ENCODE assay signal across 8 cellular contexts in genomic region chr4:140296335-140296753, GRCh38.
DNase-seq lines count a peak whose midpoint lies in the region; ATAC-seq and TF ChIP-seq lines count a peak whose summit lies in the region.

No MANE protein-coding gene starts in this region.

- TF ChIP-seq EP300 in SK-N-SH (IDR thresholded peaks at IDR 0.05; ENCODE audit: borderline replicate concordance in 1 of 2, low read depth in 1 of 2, low read length in 1 of 2): no peak; a peak in 1 of 4 replicates

- no peaks in the 10 kb centered on the region for H3K36me3 Mint-ChIP-seq in CD4-positive, alpha-beta T cell (ENCODE audit: low read depth)

- H3K36me3 ChIP-seq in SK-N-SH (replicated peaks in 1 of 2; ENCODE audit: control insufficient read depth in 1 of 2, insufficient read depth in 2 of 2, low read length in 1 of 2): no peaks in the 10 kb centered on the region
- no peaks in the 10 kb centered on the region for H3K36me3 ChIP-seq in smooth muscle cell (ENCODE audit: low read depth)

- 16% methylated on average over 8 of the region's 10 CpGs for WGBS in SK-N-SH (ENCODE audit: low lambda C conversion rate)
- WGBS in smooth muscle cell (ENCODE audit: low lambda C conversion rate): 8% methylated on average over 10 of the region's 10 CpGs

- DNase-seq in HK-2 (ENCODE audit: unreplicated experiment): peak; percentile 46
- DNase-seq in SK-N-SH: peak; percentile 31
- peak; percentile 66 for DNase-seq in Right ventricle myocardium superior
- DNase-seq in smooth muscle cell (lab: John Stamatoyannopoulos, UW; ENCODE audit: unreplicated experiment): peak; percentile 25
- no peak for DNase-seq in CD4-positive, alpha-beta T cell
- DNase-seq in AML-193 (lab: John Stamatoyannopoulos, UW): no peak

- intact Hi-C loops in Right ventricle myocardium superior (cut with DNase I): no loop called here
- intact Hi-C loops in CD4-positive, alpha-beta T cell (cut with DNase I, micrococcal nuclease): no loop called here

- H2AFZ ChIP-seq in SK-N-SH (ENCODE audit: low read depth) (0 out of 2 replicates have a peak overlapping the region, but pooled peaks have one; percentile 5), smooth muscle cell (ENCODE audit: low read depth) (no peak overlapping the region)

- H3K27me3 Mint-ChIP-seq in CD4-positive, alpha-beta T cell: no peaks in the 10 kb centered on the region

- peak overlapping the region; percentile 33; the same call in 1 of the 2 replicates for H3K9ac ChIP-seq in SK-N-SH
- peak overlapping the region; percentile 51 for H3K9ac ChIP-seq in smooth muscle cell (ENCODE audit: low read depth)

- H3K4me3 Mint-ChIP-seq in CD4-positive, alpha-beta T cell: no peak overlapping the region

- H3F3A ChIP-seq in SK-N-SH (replicated peaks; ENCODE audit: insufficient read depth) (peaks cover 4% of the 10 kb centered on the region), smooth muscle cell (ENCODE audit: low read depth) (peaks cover 3% of the 10 kb centered on the region)

- H3K27ac ChIP-seq in SK-N-SH (ENCODE audit: low read depth in 2 of 2, low read length in 1 of 2) (peak overlapping the region; percentile 16 to 46; a peak in 3 of 4 replicates), smooth muscle cell (ENCODE audit: low read depth) (peak overlapping the region; percentile 70)
- no peak overlapping the region for H3K27ac ChIP-seq in CD4-positive, alpha-beta T cell (ENCODE audit: low read depth, low read length)

- POLR2A ChIA-PET in SK-N-SH (lab: Yijun Ruan, JAX): no interaction called here
- POLR2A ChIA-PET in CD4-positive, alpha-beta T cell (lab: Charles Lee): no interaction called here

- H3K4me2 ChIP-seq in SK-N-SH (peak overlapping the region; percentile 23), smooth muscle cell (peak overlapping the region; percentile 72)

- H3K79me2 ChIP-seq in SK-N-SH (ENCODE audit: insufficient read depth) (no peaks in the 10 kb centered on the region), smooth muscle cell (ENCODE audit: low read depth) (no peaks in the 10 kb centered on the region)

- peak; percentile 69 for ATAC-seq in Right ventricle myocardium superior (ENCODE audit: poor library complexity)
- ATAC-seq in CD4-positive, alpha-beta T cell (ENCODE audit: poor library complexity): no peak
- ATAC-seq in HG03108 (IDR thresholded peaks at IDR 0.05; ENCODE audit: unreplicated experiment): no peak
- ATAC-seq in HG03521 (IDR thresholded peaks at IDR 0.05; ENCODE audit: unreplicated experiment): no peak

- no peaks in the 10 kb centered on the region for H3K4me1 Mint-ChIP-seq in CD4-positive, alpha-beta T cell (ENCODE audit: low read depth)

- TF ChIP-seq CTCF in SK-N-SH (IDR thresholded peaks at IDR 0.05) (no peak), smooth muscle cell (IDR thresholded peaks at IDR 0.05; ENCODE audit: borderline replicate concordance, insufficient read depth, poor library complexity, severe bottlenecking) (no peak)
- no peak for TF ChIP-seq CTCF in CD4-positive, alpha-beta T cell (IDR thresholded peaks at IDR 0.05)

- no peaks in the 10 kb centered on the region for H3K9me2 ChIP-seq in SK-N-SH

- no peaks in the 10 kb centered on the region for H3K27me3 ChIP-seq in SK-N-SH (ENCODE audit: insufficient read depth)
- no peaks in the 10 kb centered on the region for H3K27me3 ChIP-seq in smooth muscle cell (ENCODE audit: low read depth)
- no peaks in the 10 kb centered on the region for H3K27me3 ChIP-seq in CD4-positive, alpha-beta T cell (ENCODE audit: control insufficient read depth, insufficient read depth, low read length)

- H4K20me1 ChIP-seq in SK-N-SH (ENCODE audit: insufficient read depth) (no peaks in the 10 kb centered on the region), smooth muscle cell (ENCODE audit: low read depth) (no peaks in the 10 kb centered on the region)

- no peak for TF ChIP-seq RAD21 in SK-N-SH (IDR thresholded peaks at IDR 0.05; ENCODE audit: low read length)

- H3K4me3 ChIP-seq in SK-N-SH (ENCODE audit: low read depth in 2 of 2, low read length in 1 of 2) (peak overlapping the region in 1 of 2 experiments; percentile 3; a peak in 1 of 4 replicates), smooth muscle cell (peak overlapping the region; percentile 16)

- peaks cover 8 to 23% of the 10 kb centered on the region in 2 experiments for H3K4me1 ChIP-seq in SK-N-SH (ENCODE audit: control insufficient read depth in 1 of 2, insufficient read depth in 2 of 2, low read depth in 1 of 2, low read length in 1 of 2)
- H3K4me1 ChIP-seq in smooth muscle cell (ENCODE audit: low read depth): peaks cover 13% of the 10 kb centered on the region

- H3K9me3 ChIP-seq in SK-N-SH (no peaks in the 10 kb centered on the region), smooth muscle cell (replicated peaks; ENCODE audit: low read depth) (no peaks in the 10 kb centered on the region)
- no peaks in the 10 kb centered on the region for H3K9me3 ChIP-seq in CD4-positive, alpha-beta T cell (ENCODE audit: control insufficient read depth, low read length)

- no peaks in the 10 kb centered on the region for H3K9me3 Mint-ChIP-seq in CD4-positive, alpha-beta T cell

- no peak overlapping the region for H3K27ac Mint-ChIP-seq in CD4-positive, alpha-beta T cell

- CTCF ChIA-PET in SK-N-SH (lab: Yijun Ruan, JAX): interaction anchor here (0.5 kb wide), 1 partner anchor 10 kb away, joined by 3 read pairs; no protein-coding TSS in a partner anchor
- CTCF ChIA-PET in CD4-positive, alpha-beta T cell (lab: Charles Lee): no interaction called here

TF ChIP-seq in SK-N-SH, 30 proteins besides CTCF, POLR2A, EP300 and RAD21:
- TF ChIP-seq YY1 (IDR thresholded peaks at IDR 0.05; ENCODE audit: low read depth): 0 out of 2 replicates have a peak, but pooled peaks have one; percentile 15
- 0 out of 2 replicates have a peak, but pooled peaks have one; percentile 18 for TF ChIP-seq TEAD4 (IDR thresholded peaks at IDR 0.05; ENCODE audit: borderline replicate concordance, insufficient read depth)
- TF ChIP-seq MAX (IDR thresholded peaks at IDR 0.05; ENCODE audit: low read depth): peak; percentile 93
- TF ChIP-seq USF1 (IDR thresholded peaks at IDR 0.05; ENCODE audit: borderline replicate concordance, low read depth): peak; percentile 72; the same call in 1 of the 2 replicates
- TF ChIP-seq RFX5 (IDR thresholded peaks at IDR 0.05; ENCODE audit: low read length): no peak
- TF ChIP-seq MXI1 (IDR thresholded peaks at IDR 0.05; ENCODE audit: low read depth, low read length): no peak
- no peak for TF ChIP-seq ELF1 (IDR thresholded peaks at IDR 0.05)
- TF ChIP-seq SIN3A (IDR thresholded peaks at IDR 0.05; ENCODE audit: borderline replicate concordance, low read depth, low read length): no peak
- peak; percentile 61 for TF ChIP-seq TCF12 (IDR thresholded peaks at IDR 0.05)
- TF ChIP-seq JUND (IDR thresholded peaks at IDR 0.05): peak; percentile 85
- TF ChIP-seq FOSL2 (IDR thresholded peaks at IDR 0.05; ENCODE audit: borderline replicate concordance, low read depth): peak; percentile 83; the same call in 1 of the 2 replicates
- peak; percentile 82 for TF ChIP-seq PBX3 (IDR thresholded peaks at IDR 0.05)
- 0 out of 2 replicates have a peak, but pooled peaks have one; percentile 26 for TF ChIP-seq REST (IDR thresholded peaks at IDR 0.05; ENCODE audit: low read depth, low read length)

Comparison
In these comparisons a context has a peak if more than half of its experiments do, and no peak if none do; other contexts are left out.
1. DNase-seq: peak in HK-2 (single experiment), SK-N-SH (single experiment), Right ventricle myocardium superior (single experiment) and smooth muscle cell (single experiment); none in CD4-positive, alpha-beta T cell (0 of 10) and AML-193 (0 of 2).